In the genomic region with DNA sequence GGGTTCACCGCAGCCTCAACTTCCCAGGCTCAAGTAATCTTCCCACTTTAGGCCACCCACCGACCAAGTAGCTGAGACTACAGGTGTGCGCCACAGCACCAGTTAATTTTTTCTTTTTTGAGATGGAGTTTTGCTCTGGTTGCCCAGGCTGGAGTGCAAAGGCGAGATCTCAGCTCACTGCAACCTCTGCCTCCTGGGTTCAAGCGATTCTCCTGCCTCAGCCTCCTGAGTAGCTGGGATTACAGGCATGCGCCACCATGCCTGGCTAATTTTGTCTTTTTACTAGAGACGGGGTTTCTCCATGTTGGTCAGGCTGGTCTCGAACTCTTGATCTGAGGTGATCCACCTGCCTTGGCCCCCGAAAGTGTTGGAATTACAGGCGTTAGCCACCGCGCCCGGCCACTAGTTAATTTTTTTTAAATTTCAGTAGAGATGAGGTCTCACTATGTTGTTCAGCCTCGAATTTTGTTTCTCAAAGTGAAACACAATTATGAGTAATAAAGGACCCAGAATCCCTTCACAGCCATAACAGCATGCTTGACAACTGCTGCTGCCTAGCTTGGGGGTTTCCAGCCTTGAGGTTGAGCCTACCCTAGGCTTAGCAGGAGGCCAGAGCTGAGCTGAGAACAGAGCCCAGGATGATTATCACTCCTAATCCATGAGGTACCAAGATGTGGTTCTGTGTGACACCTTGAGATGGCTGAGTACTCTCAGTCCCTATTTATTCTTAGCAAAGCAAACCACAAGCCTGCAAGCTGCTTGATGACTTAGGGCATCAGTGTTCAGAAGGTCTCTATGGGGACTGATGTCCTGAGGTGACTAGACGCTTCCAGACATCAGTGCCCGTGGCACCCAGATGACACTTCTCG, we compare ENCODE assay signal across 9 cellular contexts. TPM values are rescaled to one million over a fixed set of nuclear protein-coding genes. Genes with fewer than 3 reads are reported as not detected.
DNase-seq lines count a peak whose midpoint lies in the region; ATAC-seq, FAIRE-seq and TF ChIP-seq lines count a peak whose summit lies in the region.
"Had no signal": no experiment of that assay in that cellular context is flagged by ENCODE, and none has a peak within 500 bp of the region (broad histone marks: within the 10 kb centered on the region; RNA-seq: fewer than 3 reads in every experiment).

No MANE protein-coding gene starts in this region.

- H3K18ac ChIP-seq in mesendoderm (ENCODE audit: low read length), result no peak overlapping the region

- FAIRE-seq in HepG2 (lab: Jason Lieb, UNC), result no peak
- FAIRE-seq: colon had no signal

- H2BK15ac ChIP-seq in mesendoderm (replicated peaks; ENCODE audit: low read depth), result no peak overlapping the region

- H3K4me2 ChIP-seq in HepG2 (ENCODE audit: low read depth, low read length) (no peak overlapping the region), mesendoderm (ENCODE audit: low read length) (no peak overlapping the region)

- in situ Hi-C loops in HepG2 (cut with HindIII; ENCODE audit: extremely low pct_ligation_motif_present, low pct_unique_long_range_greater_than_20kb), result no loop called here

- H2BK120ac ChIP-seq in mesendoderm (ENCODE audit: low read depth, low read length), result no peak overlapping the region

- no peaks in the 10 kb centered on the region for H3K79me1 ChIP-seq in mesendoderm (ENCODE audit: low read length)

- POLR2A ChIA-PET in HepG2 (lab: Yijun Ruan, JAX), result no interaction called here

- no peak overlapping the region for H3K23ac ChIP-seq in mesendoderm (ENCODE audit: low read length)

- no peak overlapping the region for H3K4ac ChIP-seq in mesendoderm (ENCODE audit: low read depth, low read length)

- TF ChIP-seq EP300 in HepG2 (IDR thresholded peaks at IDR 0.05; ENCODE audit: low read depth in 2 of 2, low read length in 2 of 2) (no peak), HepG2 (CRISPR knock-in tag; IDR thresholded peaks at IDR 0.05; ENCODE audit: borderline replicate concordance) (no peak), gastroesophageal sphincter (IDR thresholded peaks at IDR 0.05) (no peak)

- no peak overlapping the region for H3K4me3 ChIP-seq in HepG2 (replicated peaks in 1 of 3; ENCODE audit: insufficient read depth in 1 of 3, low read depth in 2 of 3, low read length in 3 of 3)
- no peak overlapping the region for H3K4me3 ChIP-seq in mesendoderm (ENCODE audit: low read length)
- H3K4me3 ChIP-seq in gastroesophageal sphincter, result no peak overlapping the region

- H3K9me3 ChIP-seq in HepG2 (ENCODE audit: low read length) (no peaks in the 10 kb centered on the region), gastroesophageal sphincter (no peaks in the 10 kb centered on the region)

- H3K4me1 ChIP-seq in HepG2 (ENCODE audit: insufficient read depth, low read length) (no peaks in the 10 kb centered on the region), mesendoderm (ENCODE audit: control insufficient read depth, low read depth, low read length) (no peaks in the 10 kb centered on the region), gastroesophageal sphincter (no peaks in the 10 kb centered on the region)

- H3K79me2 ChIP-seq in HepG2 (ENCODE audit: insufficient read depth, low read length) (no peaks in the 10 kb centered on the region), mesendoderm (ENCODE audit: control insufficient read depth, insufficient read depth, low read length) (no peaks in the 10 kb centered on the region)

- no peak overlapping the region for H3K27ac ChIP-seq in HepG2 (ENCODE audit: extremely low read length, insufficient read depth, low read length)
- H3K27ac ChIP-seq in mesendoderm (ENCODE audit: low read depth, low read length), result no peak overlapping the region
- no peak overlapping the region for H3K27ac ChIP-seq in gastroesophageal sphincter

- H3K36me3 ChIP-seq in HepG2 (replicated peaks in 1 of 2; ENCODE audit: control insufficient read depth in 1 of 2, insufficient read depth in 2 of 2, low read length in 2 of 2), result peaks cover 0 to 2% of the 10 kb centered on the region in 2 experiments; a peak in 1 of 5 replicates
- H3K36me3 ChIP-seq in mesendoderm (ENCODE audit: control insufficient read depth, insufficient read depth, low read length), result no peaks in the 10 kb centered on the region
- peaks cover 0 to 36% of the 10 kb centered on the region in 2 donors for H3K36me3 ChIP-seq in gastroesophageal sphincter

- DNase-seq in activated T-cell treated with anti-CD3 and anti-CD28 coated beads, Interleukin-2, amount 50 U/mL, for 1 hour, result peak; percentile 43
- peak; percentile 27 for DNase-seq in stimulated activated CD8-positive, alpha-beta memory T cell treated with anti-CD3 and anti-CD28 coated beads, Interleukin-12 subunit alpha, Interleukin-12 subunit beta, amount 100 ng/mL, for 24 hours (ENCODE audit: extremely low read depth)
- DNase-seq in HepG2 (ENCODE audit: low spot score) (no peak), mesendoderm (no peak), kidney glomerular epithelial cell (lab: John Stamatoyannopoulos, UW) (no peak)

- 87% methylated on average over 15 of the region's 17 CpGs for WGBS in HepG2 (ENCODE audit: low lambda C conversion rate)
- no CpG with 5 or more reads among the region's 17 CpGs for WGBS in mesendoderm (ENCODE audit: extremely low coverage, insufficient coverage, low lambda C conversion rate)
- 85 to 87% methylated on average over 3 to 5 of the region's 17 CpGs for WGBS in gastroesophageal sphincter (ENCODE audit: low coverage in 1 of 2), 2 donors

- H4K5ac ChIP-seq in mesendoderm (ENCODE audit: low read length), result no peak overlapping the region

- CTCF ChIA-PET in HepG2 (lab: Yijun Ruan, JAX; ENCODE audit: low intra/inter-chr PET ratio, low total read pairs), result no interaction called here

- intact Hi-C loops in HepG2 (cut with micrococcal nuclease; ENCODE audit: unreplicated experiment), result no loop called here

- H2AFZ ChIP-seq in HepG2 (ENCODE audit: low read length), result no peak overlapping the region

- TF ChIP-seq RAD21 in HepG2 (CRISPR knock-in tag; IDR thresholded peaks at IDR 0.05), result no peak

- H2BK5ac ChIP-seq in mesendoderm (ENCODE audit: low read length), result no peak overlapping the region

- H3K27me3 ChIP-seq in HepG2 (ENCODE audit: control insufficient read depth in 1 of 2, insufficient read depth in 2 of 2, low read length in 2 of 2) (no peaks in the 10 kb centered on the region), mesendoderm (ENCODE audit: insufficient read depth, low read length, poor library complexity) (no peaks in the 10 kb centered on the region), gastroesophageal sphincter (no peaks in the 10 kb centered on the region)

- H4K8ac ChIP-seq in mesendoderm (ENCODE audit: low read depth, low read length), result no peak overlapping the region

- no peak for TF ChIP-seq CTCF in HepG2 (CRISPR knock-in tag; IDR thresholded peaks at IDR 0.05)
- no peak for TF ChIP-seq CTCF in gastroesophageal sphincter (IDR thresholded peaks at IDR 0.05)

- H2AK5ac ChIP-seq in mesendoderm (ENCODE audit: low read length), result no peak overlapping the region

- no peak overlapping the region for H3K56ac ChIP-seq in mesendoderm (ENCODE audit: low read length)

- H4K20me1 ChIP-seq in HepG2 (ENCODE audit: insufficient read depth, low read length), result no peaks in the 10 kb centered on the region

- BruUV-seq in HepG2 (replicated peaks; lab: Mats Ljungman, UMichigan), result no TSS peak

- H3K9ac ChIP-seq in HepG2 (ENCODE audit: insufficient read depth, low read depth, low read length), result no peak overlapping the region
- no peak overlapping the region for H3K9ac ChIP-seq in mesendoderm (ENCODE audit: low read length)

- TF ChIP-seq POLR2A in HepG2 (IDR thresholded peaks at IDR 0.05; ENCODE audit: insufficient read depth in 1 of 2, low read depth in 2 of 2, low read length in 2 of 2), result no peak
- TF ChIP-seq POLR2A in gastroesophageal sphincter (IDR thresholded peaks at IDR 0.05), result no peak

- ATAC-seq in GM19372 (IDR thresholded peaks at IDR 0.05; ENCODE audit: low read depth, unreplicated experiment) (peak; percentile 84), HG03175 (IDR thresholded peaks at IDR 0.05; ENCODE audit: unreplicated experiment) (peak; percentile 96), HepG2 (no peak), gastroesophageal sphincter (no peak)

RNA-seq across cellular contexts. Expression of gene NKRF, which starts 41.6 kb away (rescaled TPM):
- total RNA-seq in HepG2 (2016; rRNA removed; fragmentation: Illumina TruSeq; extraction: Trizol), result 6.0 and 12.2 TPM in 2 replicates
- 0.51 and 0.79 TPM in 2 replicates for total RNA-seq in HepG2 (2016; cell fraction: cytosol; rRNA removed; fragmentation: Illumina TruSeq; extraction: Trizol; ENCODE audit: low read depth)
- 6.2 and 11.8 TPM in 2 replicates for total RNA-seq in HepG2 (2016; cell fraction: insoluble cytoplasmic fraction; rRNA removed; fragmentation: Illumina TruSeq; extraction: Trizol)
- total RNA-seq in HepG2 (2016; cell fraction: membrane; rRNA removed; fragmentation: Illumina TruSeq; extraction: Trizol), result 3.2 and 3.5 TPM in 2 replicates
- 7.9 and 9.5 TPM in 2 replicates for total RNA-seq in HepG2 (2016; cell fraction: nucleus; rRNA removed; fragmentation: Illumina TruSeq; extraction: Trizol)
- polyA plus RNA-seq in HepG2 (2011; rRNA removed), result 2.9 and 3.3 TPM in 2 replicates
- polyA plus RNA-seq in HepG2 (2011; cell fraction: cytosol; rRNA removed), result 1.7 and 2.7 TPM in 2 replicates
- 3.1 and 3.2 TPM in 2 replicates for polyA plus RNA-seq in HepG2 (2011; cell fraction: nucleus; rRNA removed)
- polyA plus RNA-seq in HepG2 (2012), result 6.7 and 8.1 TPM in 2 replicates
- 0.48 and 0.50 TPM in 2 replicates for polyA plus RNA-seq in HepG2 (2016; cell fraction: cytosol; fragmentation: Illumina TruSeq; extraction: Trizol; ENCODE audit: low read depth)
- polyA plus RNA-seq in HepG2 (2016; cell fraction: insoluble cytoplasmic fraction; fragmentation: Illumina TruSeq; extraction: Trizol; ENCODE audit: low read depth), result 10.8 and 11.1 TPM in 2 replicates
- polyA plus RNA-seq in HepG2 (2016; cell fraction: membrane; fragmentation: Illumina TruSeq; extraction: Trizol; ENCODE audit: low read depth), result 1.5 and 2.1 TPM in 2 replicates
- 10.9 and 13.0 TPM in 2 replicates for polyA plus RNA-seq in HepG2 (2016; cell fraction: nucleus; fragmentation: Illumina TruSeq; extraction: Trizol; ENCODE audit: insufficient read depth, low read depth)
- 3.8 and 8.4 TPM in 2 replicates for polyA minus RNA-seq in HepG2 (2011; rRNA and poly(A)+ RNA removed; ENCODE audit: low replicate concordance)
- 5.5 and 6.5 TPM in 2 replicates for polyA minus RNA-seq in HepG2 (2011; cell fraction: cytosol; rRNA and poly(A)+ RNA removed)
- 7.2 and 9.7 TPM in 2 replicates for polyA minus RNA-seq in HepG2 (2011; cell fraction: nucleus; rRNA and poly(A)+ RNA removed)
- 12.3 TPM for polyA plus RNA-seq in mesendoderm (2013, experiment 1 of 2)
- 12.2 TPM for polyA plus RNA-seq in mesendoderm (2013, experiment 2 of 2)
- 1 to 10 TPM; 5.7 to 9.2 (median 6.0) TPM for total RNA-seq in gastroesophageal sphincter

RNA-seq across cellular contexts. Expression of gene SEPTIN6, which starts 45.2 kb away (rescaled TPM):
- total RNA-seq in HepG2 (2016; rRNA removed; fragmentation: Illumina TruSeq; extraction: Trizol) (21.7 and 34.1 TPM in 2 replicates), gastroesophageal sphincter (10 to 100 TPM; 19.3 to 97.9 (median 40.6) TPM)
- total RNA-seq in HepG2 (2016; cell fraction: cytosol; rRNA removed; fragmentation: Illumina TruSeq; extraction: Trizol; ENCODE audit: low read depth), result 4.2 and 4.3 TPM in 2 replicates
- total RNA-seq in HepG2 (2016; cell fraction: insoluble cytoplasmic fraction; rRNA removed; fragmentation: Illumina TruSeq; extraction: Trizol), result 22.6 and 30.6 TPM in 2 replicates
- total RNA-seq in HepG2 (2016; cell fraction: membrane; rRNA removed; fragmentation: Illumina TruSeq; extraction: Trizol), result 11.6 and 11.9 TPM in 2 replicates
- 13.4 and 14.5 TPM in 2 replicates for total RNA-seq in HepG2 (2016; cell fraction: nucleus; rRNA removed; fragmentation: Illumina TruSeq; extraction: Trizol)
- polyA plus RNA-seq in HepG2 (2011; rRNA removed), result 35.9 and 38.3 TPM in 2 replicates
- 35.8 and 37.3 TPM in 2 replicates for polyA plus RNA-seq in HepG2 (2011; cell fraction: cytosol; rRNA removed)
- polyA plus RNA-seq in HepG2 (2011; cell fraction: nucleus; rRNA removed), result 20.9 and 22.6 TPM in 2 replicates
- 17.4 and 20.8 TPM in 2 replicates for polyA plus RNA-seq in HepG2 (2012)
- polyA plus RNA-seq in HepG2 (2016; cell fraction: cytosol; fragmentation: Illumina TruSeq; extraction: Trizol; ENCODE audit: low read depth), result 4.8 and 6.3 TPM in 2 replicates
- 33.9 and 37.2 TPM in 2 replicates for polyA plus RNA-seq in HepG2 (2016; cell fraction: insoluble cytoplasmic fraction; fragmentation: Illumina TruSeq; extraction: Trizol; ENCODE audit: low read depth)
- 11.2 and 12.4 TPM in 2 replicates for polyA plus RNA-seq in HepG2 (2016; cell fraction: membrane; fragmentation: Illumina TruSeq; extraction: Trizol; ENCODE audit: low read depth)
- polyA plus RNA-seq in HepG2 (2016; cell fraction: nucleus; fragmentation: Illumina TruSeq; extraction: Trizol; ENCODE audit: insufficient read depth, low read depth), result 25.4 and 30.7 TPM in 2 replicates
- 52.2 and 78.0 TPM in 2 replicates for polyA minus RNA-seq in HepG2 (2011; rRNA and poly(A)+ RNA removed; ENCODE audit: low replicate concordance)
- polyA minus RNA-seq in HepG2 (2011; cell fraction: cytosol; rRNA and poly(A)+ RNA removed), result 24.4 and 30.2 TPM in 2 replicates
- polyA minus RNA-seq in HepG2 (2011; cell fraction: nucleus; rRNA and poly(A)+ RNA removed), result 10.7 and 23.0 TPM in 2 replicates
- 19.8 TPM for polyA plus RNA-seq in mesendoderm (2013, experiment 1 of 2)
- polyA plus RNA-seq in mesendoderm (2013, experiment 2 of 2), result 20.8 TPM

Comparison
In these comparisons a context has a peak if more than half of its experiments do, and no peak if none do; other contexts are left out.
1. ATAC-seq: peak in GM19372 (single experiment) and HG03175 (single experiment); none in HepG2 (single experiment) and gastroesophageal sphincter (single experiment).
2. DNase-seq: peak in activated T-cell treated with anti-CD3 and anti-CD28 coated beads, Interleukin-2, amount 50 U/mL, for 1 hour (single experiment) and stimulated activated CD8-positive, alpha-beta memory T cell treated with anti-CD3 and anti-CD28 coated beads, Interleukin-12 subunit alpha, Interleukin-12 subunit beta, amount 100 ng/mL, for 24 hours (single experiment); none in HepG2 (single experiment), mesendoderm (single experiment) and kidney glomerular epithelial cell (single experiment).